8 cellular contexts compared by ENCODE assay signal in the genomic region with DNA sequence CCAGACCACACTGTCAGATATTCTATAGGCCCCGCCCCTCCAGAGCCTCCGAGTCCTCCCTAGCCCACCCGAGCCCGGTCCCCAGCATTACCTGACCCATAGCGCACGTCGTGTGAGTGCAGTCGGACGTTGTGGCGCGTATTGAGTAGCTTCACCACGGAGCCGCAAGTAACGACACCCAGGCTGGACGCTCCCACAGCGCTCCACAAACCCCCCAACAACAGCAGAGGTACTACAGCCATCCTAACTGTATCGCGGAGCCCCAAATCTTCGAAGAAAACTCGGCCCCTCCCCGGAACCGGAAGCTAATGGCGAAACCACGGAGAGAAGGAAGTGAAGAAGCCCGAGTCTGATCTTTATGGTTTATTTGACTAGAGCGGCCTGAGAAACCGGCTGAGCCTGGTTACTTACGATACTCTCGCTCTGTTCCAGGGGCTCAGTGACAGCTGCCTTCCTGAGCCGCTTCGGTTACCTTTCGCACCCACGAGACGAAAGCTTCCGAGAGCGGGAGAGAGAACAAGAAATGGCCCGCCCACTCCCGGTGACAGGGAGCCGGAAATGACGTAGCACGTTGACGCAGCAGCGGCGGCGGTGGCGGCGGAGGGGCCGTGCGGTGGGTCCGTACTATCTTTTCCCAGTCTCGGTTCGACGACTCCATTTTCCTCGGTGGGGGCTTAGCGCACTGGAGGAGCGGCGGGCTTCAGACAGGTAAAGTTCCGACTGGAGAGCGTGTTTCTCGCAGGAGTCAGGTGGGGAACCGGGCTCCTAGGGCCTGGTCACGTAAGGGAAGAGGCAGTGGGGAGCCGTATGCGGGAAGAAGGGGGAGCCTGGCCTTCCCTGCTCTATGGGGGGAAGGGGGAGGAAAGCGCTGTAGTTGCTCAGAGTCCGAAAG. TPM values are rescaled to one million over a fixed set of nuclear protein-coding genes. Genes with fewer than 3 reads are reported as not detected.
A peak's percentile ranks its signal among the peaks of the same experiment; 100 is the strongest.
DNase-seq lines count a peak whose midpoint lies in the region; ATAC-seq and TF ChIP-seq lines count a peak whose summit lies in the region.

TSS of gene SDF2 (minus strand) at position 272 of the 892 bp plus-strand sequence. CDS start at position 242, 30 bp downstream.
TSS of gene SUPT6H (plus strand) at position 571 of the 892 bp plus-strand sequence. CDS start 11,197 bp downstream, outside the sequence.

- in situ Hi-C loops in GM13976 (cut with MboI; ENCODE audit: low sequenced_read_pairs, unreplicated experiment) = no loop called here

- peak within 1 kb of the TSS; percentile 91 for H3K27ac ChIP-seq in psoas muscle
- peak within 1 kb of the TSS; percentile 98 for H3K27ac ChIP-seq in urinary bladder (ENCODE audit: low read depth)

- TF ChIP-seq CTCF in GM13976 (IDR thresholded peaks at IDR 0.05; ENCODE audit: borderline replicate concordance, control extremely low read depth, extremely low read depth, insufficient read depth, missing control alignments) (no peak), psoas muscle (IDR thresholded peaks at IDR 0.05) (no peak)

- intact Hi-C loops in T-helper 1 cell treated with Interleukin-12 subunit alpha and Interleukin-12 subunit beta and Interleukin-4 antibody, amounts not matched to agents 30 ng/mL and 1 ng/mL, for 36 hours (cut with micrococcal nuclease) = loop anchor here (1.0 to 10.0 kb wide), 10 partner anchors 17 to 1010 kb away; partner anchors contain the start of genes ALDOC, BLTP2, FAM222B and PROCA1
- intact Hi-C loops in left cardiac atrium (cut with DNase I) (no loop called here), psoas muscle (cut with DNase I) (loop anchor here in 1 of 2 donors (2.0 kb wide), 1 partner anchor 15 kb away; no protein-coding TSS in a partner anchor)

- H3K9me3 ChIP-seq in psoas muscle = no peaks in the 10 kb centered on the region

- peaks cover 37% of the 10 kb centered on the region for H3K4me1 ChIP-seq in psoas muscle
- H3K4me1 ChIP-seq in urinary bladder (ENCODE audit: insufficient read depth) = peaks cover 5% of the 10 kb centered on the region

- DNase-seq in GM13976 (ENCODE audit: low spot score) (peak; percentile 94), NCI-H1694 (lab: John Stamatoyannopoulos, UW) (peak; percentile 88), amniotic epithelial cell (ENCODE audit: low read depth) (peak; percentile 74), left cardiac atrium (peak; percentile 94), psoas muscle (peak; percentile 92 to 94)

- ATAC-seq in HG02870 (IDR thresholded peaks at IDR 0.05; ENCODE audit: unreplicated experiment) = peak; percentile 79
- peak; percentile 97 for ATAC-seq in left cardiac atrium
- peak; percentile 95 to 98 (median 96) for ATAC-seq in psoas muscle

- H3K4me3 ChIP-seq in psoas muscle (peak within 1 kb of the TSS; percentile 89), urinary bladder (ENCODE audit: low read depth, low read length) (peak within 1 kb of the TSS; percentile 76)

- WGBS in psoas muscle, 3 donors = 0 to 1% (median 0%) methylated on average over 66 of the region's 66 CpGs
- under 1% methylated on average over 66 of the region's 66 CpGs for WGBS in urinary bladder

- peaks cover 3 to 47% of the 10 kb centered on the region in 2 donors for H3K36me3 ChIP-seq in psoas muscle (ENCODE audit: insufficient read depth in 1 of 2, low read depth in 1 of 2)
- H3K36me3 ChIP-seq in urinary bladder (ENCODE audit: insufficient read depth) = peaks cover 3% of the 10 kb centered on the region

- no peaks in the 10 kb centered on the region for H3K27me3 ChIP-seq in psoas muscle (ENCODE audit: insufficient read depth in 3 of 3, low read length in 2 of 3)

RNA-seq across cellular contexts. Expression of gene SDF2, which starts in this region (rescaled TPM):
- total RNA-seq in T-helper 1 cell treated with Interleukin-12 subunit alpha and Interleukin-12 subunit beta and Interleukin-4 antibody, amounts not matched to agents 30 ng/mL and 1 ng/mL, for 36 hours = 49.9 TPM in 2 replicates
- 10 to 100 TPM; 32.9 to 33.7 TPM for total RNA-seq in left cardiac atrium
- total RNA-seq in psoas muscle = 10 to 100 TPM; 23.6 to 28.0 (median 26.7) TPM
- 10 to 100 TPM; 20.9 to 72.0 (median 43.2) TPM for polyA plus RNA-seq in psoas muscle
- 35.8 TPM for total RNA-seq in urinary bladder
- polyA plus RNA-seq in urinary bladder = 73.1 TPM

RNA-seq across cellular contexts. Expression of gene SUPT6H, which starts in this region (rescaled TPM):
- 95.8 and 104 TPM in 2 replicates for total RNA-seq in T-helper 1 cell treated with Interleukin-12 subunit alpha and Interleukin-12 subunit beta and Interleukin-4 antibody, amounts not matched to agents 30 ng/mL and 1 ng/mL, for 36 hours
- total RNA-seq in left cardiac atrium (10 to 100 TPM; 35.6 to 47.2 TPM), psoas muscle (10 to 100 TPM; 66.1 to 77.4 (median 69.8) TPM), urinary bladder (47.2 TPM)
- polyA plus RNA-seq in psoas muscle (10 to 100 TPM; 28.6 to 70.7 (median 34.8) TPM), urinary bladder (42.1 TPM)

Comparison
In these comparisons a context has a peak if more than half of its experiments do, and no peak if none do; other contexts are left out.
1. Peak in every context shown above with its lines: DNase-seq, ATAC-seq, H3K4me3 ChIP-seq and H3K27ac ChIP-seq.